Comparison of ENCODE assay signal across 20 cellular contexts in the genomic region with DNA sequence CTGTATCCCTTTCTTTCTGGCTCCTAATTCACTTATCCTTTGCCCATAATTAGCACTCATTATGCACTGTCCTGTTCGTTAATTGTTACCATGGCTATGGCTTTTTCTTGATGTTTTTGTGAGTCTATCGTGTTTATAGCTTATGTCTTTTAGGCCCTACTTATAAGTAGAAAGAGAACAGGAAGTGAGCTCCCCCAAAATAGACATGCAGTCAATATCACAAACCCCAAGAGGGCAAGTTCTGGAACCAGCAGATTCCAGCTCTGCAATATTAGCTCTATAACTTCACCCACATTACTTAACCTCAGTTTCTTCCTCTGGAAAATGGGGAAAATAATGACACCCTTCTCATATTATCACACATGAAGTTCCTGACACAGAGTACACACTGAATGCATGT. TPM values are rescaled to one million over a fixed set of nuclear protein-coding genes. Genes with fewer than 3 reads are reported as not detected.
A peak's percentile ranks its signal among the peaks of the same experiment; 100 is the strongest.
DNase-seq lines count a peak whose midpoint lies in the region; ATAC-seq, FAIRE-seq and TF ChIP-seq lines count a peak whose summit lies in the region.
"Had no signal": no experiment of that assay in that cellular context is flagged by ENCODE, and none has a peak within 500 bp of the region (broad histone marks: within the 10 kb centered on the region; RNA-seq: fewer than 3 reads in every experiment).

No MANE protein-coding gene starts in this region.

- H3K27me3 ChIP-seq in mammary epithelial cell (ENCODE audit: insufficient read depth, low read length) (no peaks in the 10 kb centered on the region), breast epithelium (no peaks in the 10 kb centered on the region)
- H3K27me3 ChIP-seq: suprapubic skin had no signal

- no peak for TF ChIP-seq CTCF in mammary epithelial cell (conservative IDR thresholded peaks at IDR 0.05 in 1 of 2, IDR thresholded peaks at IDR 0.05 in 1 of 2; ENCODE audit: extremely low read depth in 1 of 2, insufficient read depth in 1 of 2, low read depth in 1 of 2, low read length in 2 of 2)
- TF ChIP-seq CTCF in breast epithelium (IDR thresholded peaks at IDR 0.05), result no peak
- no peak for TF ChIP-seq CTCF in OCI-LY7 (conservative IDR thresholded peaks at IDR 0.05; ENCODE audit: low read length)
- TF ChIP-seq CTCF in D721Med (IDR thresholded peaks at IDR 0.05; ENCODE audit: insufficient read depth, missing control alignments), result no peak

- no peak overlapping the region for H3K4me3 Mint-ChIP-seq in T-helper 2 cell treated with Interferon-gamma antibody and Interleukin-4, amounts not matched to agents 5 μg/mL and 100 μg/mL, for 36 hours
- H3K4me3 Mint-ChIP-seq: CD14-positive monocyte, GM23338, nephron progenitor cell had no signal

- no peak for DNase-seq in mammary epithelial cell
- no peak for DNase-seq in breast epithelium (ENCODE audit: low spot score in 2 of 2)
- DNase-seq in T-helper 2 cell treated with Interferon-gamma antibody and Interleukin-4, amounts not matched to agents 5 μg/mL and 100 μg/mL, for 36 hours (ENCODE audit: low spot score), result no peak
- DNase-seq in OCI-LY7 (ENCODE audit: low spot score), result no peak
- no peak for DNase-seq in stimulated activated CD4-positive, alpha-beta T cell treated with anti-CD3 and anti-CD28 coated beads, Interleukin-15, amount 100 ng/mL, for 24 hours
- no peak for DNase-seq in D721Med (ENCODE audit: insufficient read length, low spot score)
- DNase-seq: lower lobe of right lung, NCI-H1694 treated with DMSO at 0.1 percent for 48 hours, NCI-H510A treated with DMSO at 0.1 percent for 48 hours, nephron progenitor cell had no signal

- BruUV-seq in mammary epithelial cell (replicated peaks; lab: Mats Ljungman, UMichigan) (TSS peak; percentile 35), OCI-LY7 (replicated peaks; lab: Mats Ljungman, UMichigan) (no TSS peak)

- no peak overlapping the region for H3K9ac ChIP-seq in mammary epithelial cell (ENCODE audit: insufficient read depth, low read length)

- no peaks in the 10 kb centered on the region for H3K4me1 Mint-ChIP-seq in T-helper 2 cell treated with Interferon-gamma antibody and Interleukin-4, amounts not matched to agents 5 μg/mL and 100 μg/mL, for 36 hours (ENCODE audit: low read depth)
- H3K4me1 Mint-ChIP-seq: nephron progenitor cell had no signal

- H2AFZ ChIP-seq in mammary epithelial cell (ENCODE audit: low read depth, low read length) (no peak overlapping the region), OCI-LY7 (ENCODE audit: low read length) (no peak overlapping the region)
- H2AFZ ChIP-seq: GM23338 had no signal

- no peaks in the 10 kb centered on the region for H3K36me3 Mint-ChIP-seq in T-helper 2 cell treated with Interferon-gamma antibody and Interleukin-4, amounts not matched to agents 5 μg/mL and 100 μg/mL, for 36 hours (ENCODE audit: low read depth)
- H3K36me3 Mint-ChIP-seq: CD14-positive monocyte had no signal

- H3K9me3 ChIP-seq in mammary epithelial cell (replicated peaks; ENCODE audit: insufficient read depth, low read length) (no peaks in the 10 kb centered on the region), breast epithelium (no peaks in the 10 kb centered on the region), OCI-LY7 (ENCODE audit: low read length) (no peaks in the 10 kb centered on the region)
- H3K9me3 ChIP-seq: lower lobe of right lung, suprapubic skin had no signal

- no peaks in the 10 kb centered on the region for H4K20me1 ChIP-seq in mammary epithelial cell (ENCODE audit: insufficient read depth, low read length)
- no peaks in the 10 kb centered on the region for H4K20me1 ChIP-seq in OCI-LY7 (ENCODE audit: insufficient read depth, low read length)

- no peak overlapping the region for H3K27ac Mint-ChIP-seq in T-helper 2 cell treated with Interferon-gamma antibody and Interleukin-4, amounts not matched to agents 5 μg/mL and 100 μg/mL, for 36 hours
- H3K27ac Mint-ChIP-seq: GM23338, nephron progenitor cell had no signal

- POLR2A ChIA-PET in OCI-LY7 (lab: Charles Lee), result interaction anchor here (0.7 kb wide), 1 partner anchor 142 kb away, joined by 3 read pairs; no protein-coding TSS in a partner anchor

- dilution Hi-C loops in mammary epithelial cell (cut with HindIII; ENCODE audit: low sequenced_read_pairs), result no loop called here

- ATAC-seq in GM21737 (IDR thresholded peaks at IDR 0.05; ENCODE audit: unreplicated experiment) (peak; percentile 59), HG03565 (IDR thresholded peaks at IDR 0.05; ENCODE audit: unreplicated experiment) (peak; percentile 73)
- ATAC-seq: lower lobe of right lung had no signal

- H3K27ac ChIP-seq in mammary epithelial cell (ENCODE audit: insufficient read depth, low read depth, low read length) (no peak overlapping the region), breast epithelium (no peak overlapping the region), OCI-LY7 (ENCODE audit: low read depth, low read length, poor library complexity, severe bottlenecking) (no peak overlapping the region)
- H3K27ac ChIP-seq: 22Rv1, epithelial cell of prostate, lower lobe of right lung, suprapubic skin had no signal

- 100% methylated on average over 2 of the region's 2 CpGs for WGBS in mammary epithelial cell (ENCODE audit: low coverage, missing lambda C conversion rate)

- TF ChIP-seq POLR2A in breast epithelium (IDR thresholded peaks at IDR 0.05), result no peak

- H3K4me3 ChIP-seq in mammary epithelial cell (replicated peaks in 1 of 3; ENCODE audit: insufficient read depth in 1 of 3, low read depth in 2 of 3, low read length in 3 of 3) (no peak overlapping the region), breast epithelium (no peak overlapping the region), OCI-LY7 (ENCODE audit: low read depth, low read length, poor library complexity, severe bottlenecking) (no peak overlapping the region)
- H3K4me3 ChIP-seq: GM23338, lower lobe of right lung, suprapubic skin had no signal

- no peak for FAIRE-seq in D721Med (lab: Jason Lieb, UNC)
- FAIRE-seq: colon, RCC 7860 had no signal

- no peaks in the 10 kb centered on the region for H3K9me3 Mint-ChIP-seq in T-helper 2 cell treated with Interferon-gamma antibody and Interleukin-4, amounts not matched to agents 5 μg/mL and 100 μg/mL, for 36 hours
- H3K9me3 Mint-ChIP-seq: CD14-positive monocyte, GM23338, nephron progenitor cell had no signal

- in situ Hi-C loops in mammary epithelial cell (cut with MboI; ENCODE audit: low sequenced_read_pairs in 2 of 2), result loop anchor here (10.0 to 25.0 kb wide), 2 partner anchors 189 to 276 kb away; no protein-coding TSS in a partner anchor

- H3K79me2 ChIP-seq in mammary epithelial cell (ENCODE audit: insufficient read depth, low read length), result peaks cover 6% of the 10 kb centered on the region
- no peaks in the 10 kb centered on the region for H3K79me2 ChIP-seq in OCI-LY7 (ENCODE audit: insufficient read depth, low read depth, low read length)

- CTCF ChIA-PET in mammary epithelial cell (lab: Charles Lee; ENCODE audit: low non-redundant PET) (no interaction called here), OCI-LY7 (lab: Charles Lee; ENCODE audit: unreplicated experiment) (no interaction called here)

- no peak overlapping the region for H3K4me2 ChIP-seq in mammary epithelial cell (ENCODE audit: insufficient read depth, low read depth, low read length)
- H3K4me2 ChIP-seq in OCI-LY7 (ENCODE audit: low read length), result no peak overlapping the region
- H3K4me2 ChIP-seq: GM23338 had no signal

- H3K36me3 ChIP-seq in mammary epithelial cell (ENCODE audit: insufficient read depth, low read length), result no peaks in the 10 kb centered on the region
- H3K36me3 ChIP-seq in breast epithelium, result no peaks in the 10 kb centered on the region
- no peaks in the 10 kb centered on the region for H3K36me3 ChIP-seq in OCI-LY7 (ENCODE audit: insufficient read depth, low read length)
- H3K36me3 ChIP-seq: lower lobe of right lung, suprapubic skin had no signal

- peaks cover 26% of the 10 kb centered on the region for H3K27me3 Mint-ChIP-seq in T-helper 2 cell treated with Interferon-gamma antibody and Interleukin-4, amounts not matched to agents 5 μg/mL and 100 μg/mL, for 36 hours (ENCODE audit: low read depth)

- intact Hi-C loops in mammary epithelial cell (cut with micrococcal nuclease), result no loop called here
- intact Hi-C loops in breast epithelium (cut with DNase I; ENCODE audit: low total_unique reads), result no loop called here
- intact Hi-C loops in OCI-LY7 (cut with micrococcal nuclease; ENCODE audit: unreplicated experiment), result no loop called here

- no peaks in the 10 kb centered on the region for H3K9me2 ChIP-seq in OCI-LY7 (ENCODE audit: insufficient read depth, low read length)

- H3K4me1 ChIP-seq in mammary epithelial cell (ENCODE audit: insufficient read depth, low read length), result peaks cover 34% of the 10 kb centered on the region
- H3K4me1 ChIP-seq in breast epithelium, result no peaks in the 10 kb centered on the region
- H3K4me1 ChIP-seq in OCI-LY7 (ENCODE audit: insufficient read depth, low read length, poor library complexity, severe bottlenecking), result no peaks in the 10 kb centered on the region
- H3K4me1 ChIP-seq: lower lobe of right lung, suprapubic skin had no signal

RNA-seq across cellular contexts. Expression of a gene that starts 7.4 kb away (rescaled TPM):
- 10 to 100 TPM in 1 of 2 donors, 1 to 10 TPM in 1; 5.2 to 20.7 TPM for total RNA-seq in mammary epithelial cell
- 6.6 TPM for polyA plus RNA-seq in mammary epithelial cell
- 3.2 TPM for polyA minus RNA-seq in mammary epithelial cell
- total RNA-seq in breast epithelium, result 1 to 10 TPM; 1.6 to 3.8 (median 3.6) TPM
- not detected in 2 replicates for total RNA-seq in OCI-LY7 (2014; rRNA removed; shearing (Covaris generic))
- not detected in 2 replicates for total RNA-seq in OCI-LY7 (2022)
- total RNA-seq: G401 had no signal
